In genomic region chr14:85471744-85472143, GRCh38 we compare ENCODE assay signal across 8 cellular contexts. TPM values are rescaled to one million over a fixed set of nuclear protein-coding genes. Genes with fewer than 3 reads are reported as not detected.
DNase-seq lines count a peak whose midpoint lies in the region; ATAC-seq and TF ChIP-seq lines count a peak whose summit lies in the region.

No MANE protein-coding gene starts in this region.

- POLR2A ChIA-PET in PC-9 (lab: Charles Lee; ENCODE audit: unreplicated experiment), result no interaction called here

- no peak for TF ChIP-seq CTCF in PC-9 (conservative IDR thresholded peaks at IDR 0.05)
- no peak for TF ChIP-seq CTCF in fibroblast of pulmonary artery (IDR thresholded peaks at IDR 0.05; ENCODE audit: low read length, missing control alignments)
- TF ChIP-seq CTCF in osteocyte (IDR thresholded peaks at IDR 0.05), result no peak

- no peaks in the 10 kb centered on the region for H3K9me2 ChIP-seq in PC-9 (ENCODE audit: insufficient read depth)

- intact Hi-C loops in PC-9 (cut with micrococcal nuclease; ENCODE audit: unreplicated experiment), result no loop called here

- no peaks in the 10 kb centered on the region for H3F3A ChIP-seq in PC-9 (ENCODE audit: insufficient read depth, low read depth)

- CTCF ChIA-PET in PC-9 (lab: Charles Lee), result no interaction called here

- no TSS peak for BruUV-seq in PC-9 (replicated peaks; lab: Mats Ljungman, UMichigan)

- H3K9me3 ChIP-seq in PC-9 (ENCODE audit: insufficient read depth, low read depth), result no peaks in the 10 kb centered on the region

- H3K4me3 ChIP-seq in PC-9 (no peak overlapping the region), fibroblast of pulmonary artery (replicated peaks; ENCODE audit: low read depth, low read length) (no peak overlapping the region)

- H2AFZ ChIP-seq in PC-9, result no peak overlapping the region

- no peaks in the 10 kb centered on the region for H3K79me2 ChIP-seq in PC-9 (ENCODE audit: low read depth)

- no peaks in the 10 kb centered on the region for H3K36me3 ChIP-seq in PC-9 (ENCODE audit: low read depth)

- no peaks in the 10 kb centered on the region for H3K9me3 Mint-ChIP-seq in osteocyte (ENCODE audit: unreplicated experiment)

- peaks cover 44% of the 10 kb centered on the region for H3K4me1 Mint-ChIP-seq in osteocyte (ENCODE audit: unreplicated experiment)

- H4K20me1 ChIP-seq in PC-9 (ENCODE audit: insufficient read depth), result no peaks in the 10 kb centered on the region

- no peaks in the 10 kb centered on the region for H3K27me3 Mint-ChIP-seq in osteocyte (ENCODE audit: unreplicated experiment)

- no peaks in the 10 kb centered on the region for H3K4me1 ChIP-seq in PC-9 (replicated peaks; ENCODE audit: insufficient read depth)

- peak overlapping the region; percentile 28 for H3K4me3 Mint-ChIP-seq in osteocyte (ENCODE audit: unreplicated experiment)

- DNase-seq in ELF-1 (ENCODE audit: low read depth, low spot score) (peak; percentile 76), PC-9 (peak; percentile 33 to 70), fibroblast of pulmonary artery (ENCODE audit: low read depth) (peak; percentile 91), osteocyte (ENCODE audit: extremely low spot score, unreplicated experiment) (no peak), medulla oblongata (ENCODE audit: extremely low spot score) (no peak), NCI-H187 treated with DMSO at 0.1 percent for 48 hours (lab: John Stamatoyannopoulos, UW) (no peak)

- H3K27ac ChIP-seq in PC-9, result no peak overlapping the region

- no peak for ATAC-seq in activated CD4-positive, CD25-positive, alpha-beta regulatory T cell treated with anti-CD3 and anti-CD28 coated beads, Interleukin-2, amount 50 U/mL, for 24 hours
- ATAC-seq in HG02870 (IDR thresholded peaks at IDR 0.05; ENCODE audit: unreplicated experiment), result no peak

- no peaks in the 10 kb centered on the region for H3K27me3 ChIP-seq in PC-9 (ENCODE audit: insufficient read depth, low read depth)

- no peak overlapping the region for H3K4me2 ChIP-seq in PC-9

- no peaks in the 10 kb centered on the region for H3K36me3 Mint-ChIP-seq in osteocyte (ENCODE audit: unreplicated experiment)

- peak overlapping the region; percentile 88 for H3K27ac Mint-ChIP-seq in osteocyte (ENCODE audit: unreplicated experiment)

RNA-seq across cellular contexts. Expression of gene FLRT2, which starts 58.2 kb away (rescaled TPM):
- total RNA-seq in PC-9 (2021) (2.1 and 2.2 TPM in 2 replicates), osteocyte (168 and 181 TPM in 2 replicates)

Comparison
In these comparisons a context has a peak if more than half of its experiments do, and no peak if none do; other contexts are left out.
1. DNase-seq: peak in ELF-1 (single experiment), PC-9 (2 of 2) and fibroblast of pulmonary artery (single experiment); none in osteocyte (single experiment), medulla oblongata (single experiment) and NCI-H187 treated with DMSO at 0.1 percent for 48 hours (single experiment).
2. RNA of gene FLRT2, which starts 58.2 kb away (total RNA-seq): 168 to 181 TPM in osteocyte; 2.1 to 2.2 TPM in PC-9; every median in the first group is over 10 times any median in the second.